Comparison of ENCODE assay signal across 23 cellular contexts in the genomic region with DNA sequence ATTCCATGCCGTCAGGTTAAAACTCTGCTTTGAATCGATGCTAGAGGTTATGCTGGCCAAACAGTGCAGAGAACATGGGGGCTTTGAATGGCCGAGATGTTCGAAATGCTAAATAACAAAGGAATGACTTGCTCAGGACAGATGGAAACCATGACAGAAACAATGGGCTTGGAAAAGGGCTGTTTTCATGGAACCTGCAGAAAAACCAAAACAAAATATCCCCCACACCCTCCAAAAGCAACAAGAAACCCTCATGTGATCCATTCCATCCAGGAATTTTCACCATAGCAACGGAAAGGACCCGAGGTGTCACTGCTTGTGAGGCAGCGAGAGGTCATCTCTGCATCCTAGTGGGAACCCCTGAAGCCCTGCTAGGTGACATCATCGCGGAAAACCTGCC. TPM values are rescaled to one million over a fixed set of nuclear protein-coding genes. Genes with fewer than 3 reads are reported as not detected.
"Had no signal": no experiment of that assay in that cellular context is flagged by ENCODE, and none has a peak within 500 bp of the region (broad histone marks: within the 10 kb centered on the region; RNA-seq: fewer than 3 reads in every experiment).

No MANE protein-coding gene starts in this region.

- H3K9me3 Mint-ChIP-seq: activated CD4-positive, alpha-beta T cell treated with anti-CD3 and anti-CD28 coated beads, Interleukin-2, amount 10 ng/mL, durations not matched to agents 24 days and 14 days; activated CD8-positive, alpha-beta T cell treated with anti-CD3 and anti-CD28 coated beads for 36 hours; activated naive CD4-positive, alpha-beta T cell treated with anti-CD3 and anti-CD28 coated beads, Interleukin-2, amount 50 U/mL, for 24 hours; activated T-cell treated with anti-CD3 and anti-CD28 coated beads, Interleukin-2, amount 50 U/mL, for 24 hours; endodermal cell; immature natural killer cell; memory B cell; naive B cell; stimulated activated naive CD8-positive, alpha-beta T cell treated with anti-CD3 and anti-CD28 coated beads, Interleukin-15, amount 100 ng/mL, for 72 hours; T-cell had no signal

- H3K27ac ChIP-seq: cardiac muscle cell, SK-N-MC, testis, upper lobe of left lung had no signal

- H3K4me3 Mint-ChIP-seq: activated CD4-positive, alpha-beta T cell treated with anti-CD3 and anti-CD28 coated beads, Interleukin-2, amount 10 ng/mL, durations not matched to agents 24 days and 14 days; activated CD8-positive, alpha-beta T cell treated with anti-CD3 and anti-CD28 coated beads for 36 hours; activated naive CD4-positive, alpha-beta T cell treated with anti-CD3 and anti-CD28 coated beads, Interleukin-2, amount 50 U/mL, for 24 hours; activated T-cell treated with anti-CD3 and anti-CD28 coated beads, Interleukin-2, amount 50 U/mL, for 24 hours; immature natural killer cell; memory B cell; naive B cell; stimulated activated naive CD8-positive, alpha-beta T cell treated with anti-CD3 and anti-CD28 coated beads, Interleukin-15, amount 100 ng/mL, for 72 hours; T-cell had no signal

- H3K27me3 Mint-ChIP-seq: activated CD4-positive, alpha-beta T cell treated with anti-CD3 and anti-CD28 coated beads, Interleukin-2, amount 10 ng/mL, durations not matched to agents 24 days and 14 days; activated CD8-positive, alpha-beta T cell treated with anti-CD3 and anti-CD28 coated beads for 36 hours; activated naive CD4-positive, alpha-beta T cell treated with anti-CD3 and anti-CD28 coated beads, Interleukin-2, amount 50 U/mL, for 24 hours; activated T-cell treated with anti-CD3 and anti-CD28 coated beads, Interleukin-2, amount 50 U/mL, for 24 hours; naive B cell; stimulated activated naive CD8-positive, alpha-beta T cell treated with anti-CD3 and anti-CD28 coated beads, Interleukin-15, amount 100 ng/mL, for 72 hours; T-cell had no signal

- DNase-seq: activated CD4-positive, alpha-beta T cell treated with anti-CD3 and anti-CD28 coated beads, Interleukin-2, amount 10 ng/mL, durations not matched to agents 24 days and 14 days; activated CD4-positive, CD25-positive, alpha-beta regulatory T cell; activated CD8-positive, alpha-beta T cell treated with anti-CD3 and anti-CD28 coated beads for 36 hours; activated T-cell treated with anti-CD3 and anti-CD28 coated beads, Interleukin-2, amount 50 U/mL, for 24 hours; endodermal cell; erythroblast; foreskin melanocyte; immature natural killer cell; kidney glomerular epithelial cell; mucosa of descending colon; naive B cell; ovary; stimulated activated CD4-positive, alpha-beta T cell treated with anti-CD3 and anti-CD28 coated beads, Interleukin-4, amount 100 ng/mL, for 1 hour; stimulated activated naive CD8-positive, alpha-beta T cell treated with anti-CD3 and anti-CD28 coated beads, Interleukin-15, amount 100 ng/mL, for 72 hours; T-cell; testis; upper lobe of left lung had no signal

- H3K36me3 ChIP-seq: cardiac muscle cell, ovary, upper lobe of left lung had no signal

- H3K4me1 Mint-ChIP-seq: activated CD4-positive, alpha-beta T cell treated with anti-CD3 and anti-CD28 coated beads, Interleukin-2, amount 10 ng/mL, durations not matched to agents 24 days and 14 days; activated naive CD4-positive, alpha-beta T cell treated with anti-CD3 and anti-CD28 coated beads, Interleukin-2, amount 50 U/mL, for 24 hours; immature natural killer cell; memory B cell; naive B cell; stimulated activated naive CD8-positive, alpha-beta T cell treated with anti-CD3 and anti-CD28 coated beads, Interleukin-15, amount 100 ng/mL, for 72 hours; T-cell had no signal

- H3K27me3 ChIP-seq: cardiac muscle cell, ovary, testis, upper lobe of left lung had no signal

- ATAC-seq: activated CD8-positive, alpha-beta T cell treated with anti-CD3 and anti-CD28 coated beads for 36 hours; mucosa of descending colon; sciatic nerve; stimulated activated naive CD8-positive, alpha-beta T cell treated with anti-CD3 and anti-CD28 coated beads, Interleukin-15, amount 100 ng/mL, for 72 hours; T-cell had no signal

- H3K27ac Mint-ChIP-seq: activated CD4-positive, alpha-beta T cell treated with anti-CD3 and anti-CD28 coated beads, Interleukin-2, amount 10 ng/mL, durations not matched to agents 24 days and 14 days; activated CD8-positive, alpha-beta T cell treated with anti-CD3 and anti-CD28 coated beads for 36 hours; activated naive CD4-positive, alpha-beta T cell treated with anti-CD3 and anti-CD28 coated beads, Interleukin-2, amount 50 U/mL, for 24 hours; activated T-cell treated with anti-CD3 and anti-CD28 coated beads, Interleukin-2, amount 50 U/mL, for 24 hours; immature natural killer cell; memory B cell; naive B cell; stimulated activated naive CD8-positive, alpha-beta T cell treated with anti-CD3 and anti-CD28 coated beads, Interleukin-15, amount 100 ng/mL, for 72 hours; T-cell had no signal

- H3K9me3 ChIP-seq: mucosa of descending colon, ovary, testis, upper lobe of left lung had no signal

- H3K36me3 Mint-ChIP-seq: immature natural killer cell, memory B cell, naive B cell had no signal

- H3K4me1 ChIP-seq: upper lobe of left lung had no signal

- H3K4me3 ChIP-seq: cardiac muscle cell, mucosa of descending colon, ovary, SK-N-MC, smooth muscle cell, testis, upper lobe of left lung had no signal

RNA-seq across cellular contexts. Expression of a gene that starts 25.5 kb away (rescaled TPM):
- total RNA-seq: activated CD8-positive, alpha-beta T cell treated with anti-CD3 and anti-CD28 coated beads for 36 hours had no signal
- polyA plus RNA-seq: immature natural killer cell had no signal
